In genomic region chr4:114036864-114037263, GRCh38 we compare ENCODE assay signal across 16 cellular contexts. TPM values are rescaled to one million over a fixed set of nuclear protein-coding genes. Genes with fewer than 3 reads are reported as not detected.
DNase-seq lines count a peak whose midpoint lies in the region; ATAC-seq and TF ChIP-seq lines count a peak whose summit lies in the region.
"Had no signal": no experiment of that assay in that cellular context is flagged by ENCODE, and none has a peak within 500 bp of the region (broad histone marks: within the 10 kb centered on the region; RNA-seq: fewer than 3 reads in every experiment).

No MANE protein-coding gene starts in this region.

- peak; percentile 58 for DNase-seq in G401 (ENCODE audit: low spot score)
- peak; percentile 46 for DNase-seq in cerebellar cortex (ENCODE audit: low spot score)
- DNase-seq in mucosa of descending colon, result no peak
- no peak for DNase-seq in transverse colon
- no peak for DNase-seq in MM.1S
- DNase-seq in foreskin fibroblast, result no peak
- DNase-seq: AML-193; Caco-2; CD4-positive, alpha-beta T cell; GDM1; HCEC 1CT had no signal

- in situ Hi-C loops in G401 (cut with HindIII; ENCODE audit: low sequenced_read_pairs) (no loop called here), transverse colon (cut with MboI; ENCODE audit: low pct_ligation_motif_present in 1 of 4, low pct_unique_long_range_greater_than_20kb in 1 of 4, low sequenced_read_pairs in 3 of 4) (no loop called here)

- no peak for TF ChIP-seq CTCF in mucosa of descending colon (IDR thresholded peaks at IDR 0.05)
- TF ChIP-seq CTCF in transverse colon (IDR thresholded peaks at IDR 0.05), result no peak
- no peak for TF ChIP-seq CTCF in MM.1S (IDR thresholded peaks at IDR 0.05; ENCODE audit: low read length)
- no peak for TF ChIP-seq CTCF in foreskin fibroblast (IDR thresholded peaks at IDR 0.05; ENCODE audit: low read depth, low read length)

- H3K27me3 ChIP-seq in transverse colon (no peaks in the 10 kb centered on the region), MM.1S (replicated peaks; ENCODE audit: insufficient read depth, low read length) (peaks cover 43% of the 10 kb centered on the region)

- peaks cover 12% of the 10 kb centered on the region for H3F3A ChIP-seq in MM.1S (ENCODE audit: insufficient read depth, low read length)

- H3K36me3 ChIP-seq in mucosa of descending colon (ENCODE audit: low read depth) (no peaks in the 10 kb centered on the region), transverse colon (no peaks in the 10 kb centered on the region), MM.1S (replicated peaks; ENCODE audit: insufficient read depth, low read length) (no peaks in the 10 kb centered on the region)

- no peaks in the 10 kb centered on the region for H3K79me2 ChIP-seq in MM.1S (ENCODE audit: low read length)

- H3K9ac ChIP-seq in MM.1S (ENCODE audit: low read length), result no peak overlapping the region

- peak; percentile 58 for ATAC-seq in mucosa of descending colon
- ATAC-seq in HG03442 (IDR thresholded peaks at IDR 0.05; ENCODE audit: unreplicated experiment), result no peak
- ATAC-seq: A549, GM23338 had no signal

- H3K4me2 ChIP-seq in MM.1S (ENCODE audit: low read depth, low read length), result no peak overlapping the region
- H3K4me2 ChIP-seq: A549, GM23338 had no signal

- no peaks in the 10 kb centered on the region for H3K9me2 ChIP-seq in MM.1S (replicated peaks; ENCODE audit: insufficient read depth, low read length)

- H3K4me3 ChIP-seq in mucosa of descending colon, result no peak overlapping the region
- no peak overlapping the region for H3K4me3 ChIP-seq in transverse colon
- H3K4me3 ChIP-seq in MM.1S (ENCODE audit: low read length), result no peak overlapping the region
- H3K4me3 ChIP-seq in foreskin fibroblast (ENCODE audit: low read depth in 1 of 2, low read length in 2 of 2), result no peak overlapping the region
- H3K4me3 ChIP-seq: A549, GM23338 had no signal

- H3K9me3 ChIP-seq in mucosa of descending colon (no peaks in the 10 kb centered on the region), transverse colon (no peaks in the 10 kb centered on the region), MM.1S (replicated peaks; ENCODE audit: insufficient read depth, low read length) (no peaks in the 10 kb centered on the region)
- H3K9me3 ChIP-seq: A549, Caco-2 had no signal

- H4K20me1 ChIP-seq in MM.1S (ENCODE audit: insufficient read depth, low read length), result no peaks in the 10 kb centered on the region

- H3K4me1 ChIP-seq in mucosa of descending colon (ENCODE audit: low read depth), result peaks cover 14% of the 10 kb centered on the region
- peaks cover 0 to 25% (median 12%) of the 10 kb centered on the region in 4 donors for H3K4me1 ChIP-seq in transverse colon
- peaks cover 13% of the 10 kb centered on the region for H3K4me1 ChIP-seq in MM.1S (ENCODE audit: low read length)

- no peak for TF ChIP-seq POLR2A in transverse colon (IDR thresholded peaks at IDR 0.05)

- H3K27ac ChIP-seq in transverse colon (peak overlapping the region in 3 of 4 donors; percentile 52 to 72 (median 71)), MM.1S (ENCODE audit: low read length) (no peak overlapping the region)
- H3K27ac ChIP-seq: A549, C4-2B, HL-60 had no signal

- TF ChIP-seq EP300 in transverse colon (IDR thresholded peaks at IDR 0.05; ENCODE audit: low read depth), result no peak

- intact Hi-C loops in mucosa of descending colon (cut with DNase I, micrococcal nuclease) (no loop called here), transverse colon (cut with DNase I; ENCODE audit: low total_unique reads) (no loop called here)

- H2AFZ ChIP-seq in MM.1S (ENCODE audit: low read length), result no peak overlapping the region
- H2AFZ ChIP-seq: GM23338 had no signal

- 40 to 50% methylated on average over 5 of the region's 5 CpGs for WGBS in transverse colon (ENCODE audit: low coverage in 1 of 2), 2 donors

RNA-seq across cellular contexts. Expression of gene ARSJ, which starts 57.4 kb away (rescaled TPM):
- total RNA-seq in G401 (2014; rRNA removed; shearing (Covaris generic)), result not detected in 2 replicates
- total RNA-seq in mucosa of descending colon (10 to 100 TPM in 1 of 3 donors, 1 to 10 TPM in 2; 6.1 to 10.4 (median 6.5) TPM), transverse colon (1 to 10 TPM; 1.8 to 5.2 (median 2.8) TPM)
- total RNA-seq: CD4-positive, alpha-beta T cell had no signal

Comparison
In these comparisons a context has a peak if more than half of its experiments do, and no peak if none do; other contexts are left out.
1. DNase-seq: peak in G401 (single experiment) and cerebellar cortex (single experiment); none in mucosa of descending colon (0 of 3), transverse colon (single experiment), MM.1S (single experiment) and foreskin fibroblast (0 of 2).